Comparison of ENCODE assay signal across 26 cellular contexts in the genomic region with DNA sequence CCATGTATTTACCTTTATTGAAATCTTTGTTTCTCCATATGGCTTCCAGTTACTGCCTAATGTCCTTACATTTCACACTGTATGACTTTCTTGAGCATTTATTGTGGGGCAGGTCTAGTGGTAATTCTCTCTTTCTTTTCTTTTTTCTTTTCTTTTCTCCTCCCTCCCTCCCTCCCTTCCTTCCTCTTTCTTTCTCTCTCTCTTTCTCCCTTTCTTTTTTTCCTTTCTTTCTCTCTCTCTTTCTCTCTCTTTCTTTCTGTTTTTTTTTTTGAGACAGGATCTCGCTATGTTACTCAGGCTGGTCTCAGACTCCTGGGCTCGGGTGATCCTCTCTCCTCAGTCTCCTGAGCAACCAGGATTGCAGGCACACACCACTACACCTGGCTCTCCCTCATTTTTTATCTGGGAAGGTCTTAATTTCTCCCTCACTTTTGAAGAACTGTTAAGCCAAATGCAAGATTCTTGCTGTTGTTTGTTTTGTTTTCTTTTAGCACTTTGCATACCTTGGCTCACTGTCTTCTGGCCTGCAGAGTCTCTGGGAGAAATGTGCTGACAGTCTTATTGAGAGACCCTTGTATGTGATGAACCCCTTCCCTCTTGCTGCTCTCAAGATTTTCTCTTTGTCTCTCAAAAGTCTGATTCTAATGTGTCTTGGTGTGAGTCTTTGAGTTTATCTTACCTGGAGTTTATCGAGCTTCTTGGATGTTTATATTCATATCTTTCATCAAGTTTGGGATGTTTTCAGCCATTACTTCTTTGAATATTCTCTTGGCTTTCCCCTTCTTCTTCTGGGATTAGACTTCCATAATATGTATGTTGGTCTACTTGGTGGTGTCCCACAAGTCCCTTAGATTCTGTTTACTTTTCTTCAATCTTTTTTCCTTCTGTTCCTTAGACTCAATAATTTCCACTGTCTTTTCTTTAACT.
DNase-seq lines count a peak whose midpoint lies in the region; ATAC-seq, FAIRE-seq and TF ChIP-seq lines count a peak whose summit lies in the region.
"Had no signal": no experiment of that assay in that cellular context is flagged by ENCODE, and none has a peak within 500 bp of the region (broad histone marks: within the 10 kb centered on the region; RNA-seq: fewer than 3 reads in every experiment).

No MANE protein-coding gene starts in this region.

- dilution Hi-C loops in mammary epithelial cell (cut with HindIII; ENCODE audit: low sequenced_read_pairs) = no loop called here

- no peak overlapping the region for H3K9ac ChIP-seq in mammary epithelial cell (ENCODE audit: insufficient read depth, low read length)
- no peak overlapping the region for H3K9ac ChIP-seq in PC-3 (ENCODE audit: low read length)
- H3K9ac ChIP-seq in K562 (ENCODE audit: insufficient read depth in 1 of 2, low read depth in 2 of 2, low read length in 2 of 2) = no peak overlapping the region
- H3K9ac ChIP-seq: BLaER1 treated with 17β-estradiol and CSF1 and Interleukin-3, amounts not matched to agents 10 nM and 100 nM had no signal

- no peaks in the 10 kb centered on the region for H3K36me3 ChIP-seq in mammary epithelial cell (ENCODE audit: insufficient read depth, low read length)
- H3K36me3 ChIP-seq in PC-3 (ENCODE audit: low read depth, low read length) = no peaks in the 10 kb centered on the region
- H3K36me3 ChIP-seq in K562 (ENCODE audit: control insufficient read depth, insufficient read depth, low read length) = no peaks in the 10 kb centered on the region

- no peaks in the 10 kb centered on the region for H3F3A ChIP-seq in PC-3 (ENCODE audit: low read length, unreplicated experiment)

- peaks cover 14% of the 10 kb centered on the region for H3K9me3 Mint-ChIP-seq in MCF 10A (ENCODE audit: unreplicated experiment)
- H3K9me3 Mint-ChIP-seq in progenitor cell of endocrine pancreas (ENCODE audit: low read depth) = peaks cover 14% of the 10 kb centered on the region

- no peaks in the 10 kb centered on the region for H3K27me3 ChIP-seq in mammary epithelial cell (ENCODE audit: insufficient read depth, low read length)
- no peaks in the 10 kb centered on the region for H3K27me3 ChIP-seq in PC-3 (ENCODE audit: low read length)
- no peaks in the 10 kb centered on the region for H3K27me3 ChIP-seq in K562 (ENCODE audit: control insufficient read depth in 2 of 2, insufficient read depth in 2 of 2, low read length in 2 of 2)
- H3K27me3 ChIP-seq: BLaER1 treated with 17β-estradiol and CSF1 and Interleukin-3, amounts not matched to agents 10 nM and 100 nM had no signal

- H3K79me2 ChIP-seq in mammary epithelial cell (ENCODE audit: insufficient read depth, low read length) (no peaks in the 10 kb centered on the region), PC-3 (ENCODE audit: low read length) (no peaks in the 10 kb centered on the region), K562 (ENCODE audit: control insufficient read depth, insufficient read depth, low read length) (no peaks in the 10 kb centered on the region)

- H3K27ac Mint-ChIP-seq in MCF 10A (ENCODE audit: low read depth, unreplicated experiment) = no peak overlapping the region
- H3K27ac Mint-ChIP-seq in progenitor cell of endocrine pancreas = peak overlapping the region; percentile 28
- H3K27ac Mint-ChIP-seq: B cell; CD4-positive, alpha-beta T cell; CD8-positive, alpha-beta T cell had no signal

- H3K4me1 ChIP-seq in mammary epithelial cell (ENCODE audit: insufficient read depth, low read length) (peaks cover 9% of the 10 kb centered on the region), PC-3 (ENCODE audit: insufficient read depth, low read length) (peaks cover 20% of the 10 kb centered on the region), K562 (replicated peaks in 1 of 2; ENCODE audit: control insufficient read depth in 2 of 2, insufficient read depth in 2 of 2, low read length in 2 of 2) (no peaks in the 10 kb centered on the region)
- H3K4me1 ChIP-seq: Caco-2 had no signal

- POLR2A ChIA-PET in MCF 10A (lab: Yijun Ruan, JAX) = no interaction called here
- POLR2A ChIA-PET in PC-3 (lab: Charles Lee; ENCODE audit: unreplicated experiment) = no interaction called here
- POLR2A ChIA-PET in K562 (lab: Yijun Ruan, JAX) = no interaction called here

- BruUV-seq in mammary epithelial cell (replicated peaks; lab: Mats Ljungman, UMichigan) = no TSS peak
- BruUV-seq in MCF 10A (replicated peaks; lab: Mats Ljungman, UMichigan) = no TSS peak
- BruUV-seq in PC-3 (replicated peaks; lab: Mats Ljungman, UMichigan) = no TSS peak
- no TSS peak for BruUV-seq in K562 (replicated peaks; lab: Mats Ljungman, UMichigan)

- peaks cover 6% of the 10 kb centered on the region for H3K4me1 Mint-ChIP-seq in MCF 10A (ENCODE audit: insufficient read depth, unreplicated experiment)
- H3K4me1 Mint-ChIP-seq in progenitor cell of endocrine pancreas (ENCODE audit: low read depth) = no peaks in the 10 kb centered on the region
- H3K4me1 Mint-ChIP-seq: B cell had no signal

- intact Hi-C loops in mammary epithelial cell (cut with micrococcal nuclease) = no loop called here
- intact Hi-C loops in MCF 10A (cut with micrococcal nuclease) = no loop called here
- intact Hi-C loops in PC-3 (cut with micrococcal nuclease) = no loop called here
- intact Hi-C loops in K562 (cut with micrococcal nuclease) = no loop called here
- intact Hi-C loops in Right ventricle myocardium inferior (cut with DNase I) = no loop called here

- peaks cover 5% of the 10 kb centered on the region for H3K36me3 Mint-ChIP-seq in MCF 10A (ENCODE audit: insufficient read depth, unreplicated experiment)
- H3K36me3 Mint-ChIP-seq in progenitor cell of endocrine pancreas (ENCODE audit: insufficient read depth) = peaks cover 2% of the 10 kb centered on the region
- H3K36me3 Mint-ChIP-seq: CD8-positive, alpha-beta T cell had no signal

- no peak for TF ChIP-seq POLR2A in K562 (conservative IDR thresholded peaks at IDR 0.05)

- no peak for FAIRE-seq in K562 (lab: Jason Lieb, UNC)
- FAIRE-seq: A549, D721Med, GM12878, GM12892, GM18507 had no signal

- H3K9me2 ChIP-seq in PC-3 (replicated peaks; ENCODE audit: low read length) = no peaks in the 10 kb centered on the region

- TF ChIP-seq CTCF in mammary epithelial cell (conservative IDR thresholded peaks at IDR 0.05 in 1 of 2, IDR thresholded peaks at IDR 0.05 in 1 of 2; ENCODE audit: extremely low read depth in 1 of 2, insufficient read depth in 1 of 2, low read depth in 1 of 2, low read length in 2 of 2) (no peak), MCF 10A (IDR thresholded peaks at IDR 0.05; ENCODE audit: unreplicated experiment) (no peak), PC-3 (conservative IDR thresholded peaks at IDR 0.05; ENCODE audit: low read depth, low read length) (no peak), K562 (IDR thresholded peaks at IDR 0.05 in 2 of 3, conservative IDR thresholded peaks at IDR 0.05 in 1 of 3; ENCODE audit: insufficient read depth in 2 of 3, low read depth in 1 of 3, low read length in 3 of 3) (no peak), progenitor cell of endocrine pancreas (IDR thresholded peaks at IDR 0.05; ENCODE audit: unreplicated experiment) (no peak)

- DNase-seq in mammary epithelial cell = no peak
- no peak for DNase-seq in MCF 10A (ENCODE audit: unreplicated experiment)
- DNase-seq in PC-3 = no peak
- DNase-seq in K562 (ENCODE audit: extremely low read depth in 1 of 4, low spot score in 3 of 4) = no peak
- no peak for DNase-seq in progenitor cell of endocrine pancreas (ENCODE audit: low spot score, unreplicated experiment)
- no peak for DNase-seq in Right ventricle myocardium inferior (ENCODE audit: missing footprints)
- DNase-seq: AML-193; Caco-2; Calu3; CD4-positive, alpha-beta T cell; CD8-positive, alpha-beta T cell; DMS79; DND-41; EL; GDM1 had no signal

- CTCF ChIA-PET in mammary epithelial cell (lab: Charles Lee; ENCODE audit: low non-redundant PET) = no interaction called here
- CTCF ChIA-PET in MCF 10A (lab: Yijun Ruan, JAX) = no interaction called here
- CTCF ChIA-PET in PC-3 (lab: Charles Lee) = no interaction called here
- CTCF ChIA-PET in K562 (lab: Yijun Ruan, JAX; ENCODE audit: low intra/inter-chr PET ratio) = no interaction called here

- no peak for TF ChIP-seq RAD21 in K562 (CRISPR knock-in tag; conservative IDR thresholded peaks at IDR 0.05 in 1 of 2, IDR thresholded peaks at IDR 0.05 in 1 of 2)

- ATAC-seq in PC-3 (no peak), K562 (no peak), Right ventricle myocardium inferior (no peak), HG03520 (IDR thresholded peaks at IDR 0.05; ENCODE audit: unreplicated experiment) (no peak), HG03354 (IDR thresholded peaks at IDR 0.05; ENCODE audit: poor library complexity, severe bottlenecking, unreplicated experiment) (no peak)
- ATAC-seq: A549; CD8-positive, alpha-beta T cell; GM12878 had no signal

- H3K27me3 Mint-ChIP-seq in MCF 10A (ENCODE audit: insufficient read depth, unreplicated experiment) (no peaks in the 10 kb centered on the region), progenitor cell of endocrine pancreas (no peaks in the 10 kb centered on the region)

- H3K9me3 ChIP-seq in mammary epithelial cell (replicated peaks; ENCODE audit: insufficient read depth, low read length) (peaks cover 4% of the 10 kb centered on the region), PC-3 (ENCODE audit: low read length) (peaks cover 12% of the 10 kb centered on the region), K562 (replicated peaks; ENCODE audit: control insufficient read depth, insufficient read depth, low read depth, low read length) (peaks cover 3% of the 10 kb centered on the region)

- H3K27ac ChIP-seq in mammary epithelial cell (ENCODE audit: insufficient read depth, low read depth, low read length) (no peak overlapping the region), PC-3 (ENCODE audit: low read length) (no peak overlapping the region), K562 (ENCODE audit: extremely low read depth, low read depth, low read length) (no peak overlapping the region)
- H3K27ac ChIP-seq: 22Rv1; A549; BLaER1 treated with 17β-estradiol and CSF1 and Interleukin-3, amounts not matched to agents 10 nM and 100 nM; C4-2B had no signal

- in situ Hi-C loops in mammary epithelial cell (cut with MboI; ENCODE audit: low sequenced_read_pairs in 2 of 2) = no loop called here
- in situ Hi-C loops in K562 (cut with MboI) = no loop called here

- 44% methylated on average over 3 of the region's 3 CpGs for WGBS in mammary epithelial cell (ENCODE audit: low coverage, missing lambda C conversion rate)
- 4% methylated on average over 2 of the region's 3 CpGs for WGBS in K562 (ENCODE audit: insufficient coverage, low coverage, missing lambda C conversion rate)

- no peaks in the 10 kb centered on the region for H3K9me1 ChIP-seq in K562 (ENCODE audit: control insufficient read depth, insufficient read depth, low read length)

- H4K20me1 ChIP-seq in mammary epithelial cell (ENCODE audit: insufficient read depth, low read length) (no peaks in the 10 kb centered on the region), PC-3 (ENCODE audit: low read length) (no peaks in the 10 kb centered on the region), K562 (replicated peaks; ENCODE audit: control insufficient read depth, insufficient read depth, low read length) (no peaks in the 10 kb centered on the region)
- H4K20me1 ChIP-seq: BLaER1 treated with 17β-estradiol and CSF1 and Interleukin-3, amounts not matched to agents 10 nM and 100 nM had no signal

- no peak for TF ChIP-seq EP300 in K562 (IDR thresholded peaks at IDR 0.05; ENCODE audit: low read length)

- no peak overlapping the region for H3K4me3 ChIP-seq in mammary epithelial cell (replicated peaks in 1 of 3; ENCODE audit: insufficient read depth in 1 of 3, low read depth in 2 of 3, low read length in 3 of 3)
- H3K4me3 ChIP-seq in PC-3 (ENCODE audit: low read length) = no peak overlapping the region
- H3K4me3 ChIP-seq in K562 = no peak overlapping the region
- H3K4me3 ChIP-seq: A549; BLaER1 treated with 17β-estradiol and CSF1 and Interleukin-3, amounts not matched to agents 10 nM and 100 nM; GM12878 had no signal

- H3K4me3 Mint-ChIP-seq in MCF 10A (ENCODE audit: unreplicated experiment) (no peak overlapping the region), progenitor cell of endocrine pancreas (ENCODE audit: low read depth) (no peak overlapping the region)
- H3K4me3 Mint-ChIP-seq: B cell; CD4-positive, alpha-beta T cell; CD8-positive, alpha-beta T cell had no signal

- H3K4me2 ChIP-seq in mammary epithelial cell (ENCODE audit: insufficient read depth, low read depth, low read length) = no peak overlapping the region
- no peak overlapping the region for H3K4me2 ChIP-seq in PC-3 (ENCODE audit: low read length)
- H3K4me2 ChIP-seq in K562 (ENCODE audit: insufficient read depth, low read length) = no peak overlapping the region
- H3K4me2 ChIP-seq: A549; BLaER1 treated with 17β-estradiol and CSF1 and Interleukin-3, amounts not matched to agents 10 nM and 100 nM had no signal

- H2AFZ ChIP-seq in mammary epithelial cell (ENCODE audit: low read depth, low read length) = peak overlapping the region; percentile 33
- peak overlapping the region; percentile 6; the same call in 1 of the 2 replicates for H2AFZ ChIP-seq in PC-3 (ENCODE audit: low read length)
- no peak overlapping the region for H2AFZ ChIP-seq in K562 (ENCODE audit: low read depth, low read length)
